Comparison of ENCODE assay signal across 8 cellular contexts in genomic region chr1:234971586-234972297, GRCh38.
DNase-seq lines count a peak whose midpoint lies in the region; ATAC-seq and TF ChIP-seq lines count a peak whose summit lies in the region.

No MANE protein-coding gene starts in this region.

- POLR2A ChIA-PET in activated naive CD8-positive, alpha-beta T cell treated with anti-CD3 and anti-CD28 coated beads, Interleukin-2, amount 10 ng/mL, durations not matched to agents 7 days and 5 days (lab: Charles Lee), result no interaction called here

- 92 to 93% (median 93%) methylated on average over 9 of the region's 9 CpGs for WGBS in heart left ventricle, 4 donors
- 87 to 89% methylated on average over 9 of the region's 9 CpGs for WGBS in aorta, 2 donors

- no peak overlapping the region for H3K4me3 Mint-ChIP-seq in activated naive CD8-positive, alpha-beta T cell treated with anti-CD3 and anti-CD28 coated beads, Interleukin-2, amount 10 ng/mL, durations not matched to agents 7 days and 5 days
- H3K4me3 Mint-ChIP-seq in mesothelial cell of epicardium, result no peak overlapping the region

- peaks cover 1% of the 10 kb centered on the region for H3K36me3 Mint-ChIP-seq in activated naive CD8-positive, alpha-beta T cell treated with anti-CD3 and anti-CD28 coated beads, Interleukin-2, amount 10 ng/mL, durations not matched to agents 7 days and 5 days
- H3K36me3 Mint-ChIP-seq in mesothelial cell of epicardium, result no peaks in the 10 kb centered on the region

- TF ChIP-seq POLR2A in heart left ventricle (IDR thresholded peaks at IDR 0.05), result no peak

- H3K27me3 Mint-ChIP-seq in activated naive CD8-positive, alpha-beta T cell treated with anti-CD3 and anti-CD28 coated beads, Interleukin-2, amount 10 ng/mL, durations not matched to agents 7 days and 5 days, result no peaks in the 10 kb centered on the region
- no peaks in the 10 kb centered on the region for H3K27me3 Mint-ChIP-seq in mesothelial cell of epicardium (ENCODE audit: low read depth)

- intact Hi-C loops in heart left ventricle (cut with DNase I) (loop anchor here in 4 of 10 donors (5.0 to 10.0 kb wide), 5 partner anchors 49 to 477 kb away; no protein-coding TSS in a partner anchor), Right ventricle myocardium superior (cut with DNase I) (no loop called here), aorta (cut with DNase I) (loop anchor here (5.0 kb wide), 3 partner anchors 54 to 359 kb away; partner anchors contain the start of gene IRF2BP2 (in 1 of the 2))

- ATAC-seq in heart left ventricle (no peak), Right ventricle myocardium superior (ENCODE audit: poor library complexity) (no peak), aorta (ENCODE audit: low FRiP score) (no peak)
- peak; percentile 14 for ATAC-seq in activated naive CD8-positive, alpha-beta T cell treated with anti-CD3 and anti-CD28 coated beads, Interleukin-2, amount 10 ng/mL, durations not matched to agents 7 days and 5 days (ENCODE audit: low read depth)

- H3K4me3 ChIP-seq in heart left ventricle (no peak overlapping the region), aorta (ENCODE audit: low read length in 2 of 2) (no peak overlapping the region)

- H3K9me3 Mint-ChIP-seq in activated naive CD8-positive, alpha-beta T cell treated with anti-CD3 and anti-CD28 coated beads, Interleukin-2, amount 10 ng/mL, durations not matched to agents 7 days and 5 days, result no peaks in the 10 kb centered on the region
- H3K9me3 Mint-ChIP-seq in mesothelial cell of epicardium, result no peaks in the 10 kb centered on the region

- DNase-seq in heart left ventricle, result no peak
- DNase-seq in Right ventricle myocardium superior, result no peak
- no peak for DNase-seq in activated naive CD8-positive, alpha-beta T cell treated with anti-CD3 and anti-CD28 coated beads, Interleukin-2, amount 10 ng/mL, durations not matched to agents 7 days and 5 days
- no peak for DNase-seq in mesothelial cell of epicardium (ENCODE audit: low spot score in 2 of 2, unreplicated experiment in 2 of 2)
- no peak for DNase-seq in aorta
- DNase-seq in activated CD4-positive, CD25-positive, alpha-beta regulatory T cell (lab: John Stamatoyannopoulos, UW), result no peak
- DNase-seq in amniotic stem cell (lab: John Stamatoyannopoulos, UW), result no peak
- DNase-seq in SKM-1 (lab: John Stamatoyannopoulos, UW; ENCODE audit: unreplicated experiment), result no peak

- no peaks in the 10 kb centered on the region for H3K9me3 ChIP-seq in heart left ventricle
- no peaks in the 10 kb centered on the region for H3K9me3 ChIP-seq in aorta (ENCODE audit: control insufficient read depth, low read length)

- H3K4me1 ChIP-seq in heart left ventricle (peaks cover 0 to 73% (median 32%) of the 10 kb centered on the region in 12 donors), aorta (ENCODE audit: control insufficient read depth in 1 of 2, insufficient read depth in 2 of 2, low read length in 2 of 2) (peaks cover 0 to 7% of the 10 kb centered on the region in 2 donors)

- H3K27ac Mint-ChIP-seq in activated naive CD8-positive, alpha-beta T cell treated with anti-CD3 and anti-CD28 coated beads, Interleukin-2, amount 10 ng/mL, durations not matched to agents 7 days and 5 days, result peak overlapping the region; percentile 31
- peak overlapping the region; percentile 99 for H3K27ac Mint-ChIP-seq in mesothelial cell of epicardium

- H3K4me1 Mint-ChIP-seq in activated naive CD8-positive, alpha-beta T cell treated with anti-CD3 and anti-CD28 coated beads, Interleukin-2, amount 10 ng/mL, durations not matched to agents 7 days and 5 days, result peaks cover 44% of the 10 kb centered on the region
- H3K4me1 Mint-ChIP-seq in mesothelial cell of epicardium, result peaks cover 44% of the 10 kb centered on the region

- no peak for TF ChIP-seq CTCF in heart left ventricle (IDR thresholded peaks at IDR 0.05)
- TF ChIP-seq CTCF in mesothelial cell of epicardium (IDR thresholded peaks at IDR 0.05; ENCODE audit: unreplicated experiment), result no peak

- H3K27me3 ChIP-seq in heart left ventricle (no peaks in the 10 kb centered on the region), aorta (ENCODE audit: control insufficient read depth in 1 of 2, insufficient read depth in 2 of 2, low read length in 1 of 2) (no peaks in the 10 kb centered on the region)

- H3K36me3 ChIP-seq in heart left ventricle (no peaks in the 10 kb centered on the region), aorta (ENCODE audit: control insufficient read depth in 1 of 2, insufficient read depth in 2 of 2, low read length in 1 of 2) (no peaks in the 10 kb centered on the region)

- H3K27ac ChIP-seq in heart left ventricle (peak overlapping the region; percentile 67 to 94 (median 83)), aorta (ENCODE audit: low read depth in 1 of 2, low read length in 2 of 2) (peak overlapping the region; percentile 23 to 90)
